ENCODE assay signal across 12 cellular contexts in the genomic region with DNA sequence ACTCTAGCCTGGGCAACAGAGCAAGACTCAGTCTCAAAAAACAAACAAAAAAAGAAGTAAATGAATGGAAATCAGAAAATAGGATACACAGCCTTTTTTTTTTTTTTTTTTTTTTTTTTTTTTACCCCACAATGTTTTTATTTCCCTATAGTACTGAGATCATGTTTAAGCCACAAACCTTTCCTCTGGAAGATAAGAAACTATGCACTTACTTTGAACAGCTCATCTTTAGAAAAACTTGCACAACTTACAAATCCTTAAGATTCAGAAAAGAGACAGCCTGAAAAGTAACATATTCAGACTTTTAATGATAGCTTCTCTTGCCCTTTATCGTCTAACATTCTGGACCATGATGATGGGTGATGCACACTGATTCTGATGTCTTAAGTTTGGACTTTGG.
DNase-seq lines count a peak whose midpoint lies in the region; ATAC-seq, FAIRE-seq and TF ChIP-seq lines count a peak whose summit lies in the region.
"Had no signal": no experiment of that assay in that cellular context is flagged by ENCODE, and none has a peak within 500 bp of the region (broad histone marks: within the 10 kb centered on the region; RNA-seq: fewer than 3 reads in every experiment).

No MANE protein-coding gene starts in this region.

- no peak overlapping the region for H2BK15ac ChIP-seq in H9 (ENCODE audit: low read depth, low read length)

- H4K5ac ChIP-seq in H9 (ENCODE audit: insufficient read length, low read depth, low read length), result no peak overlapping the region

- H3K36me3 ChIP-seq in heart right ventricle, result peaks cover 0 to 41% (median 19%) of the 10 kb centered on the region in 9 donors
- H3K36me3 ChIP-seq in adipocyte (ENCODE audit: control insufficient read depth, insufficient read depth, low read length, severe bottlenecking), result peaks cover 31% of the 10 kb centered on the region
- H3K36me3 ChIP-seq in gastroesophageal sphincter, result peaks cover 0 to 15% of the 10 kb centered on the region in 2 donors
- H3K36me3 ChIP-seq in uterus, result no peaks in the 10 kb centered on the region

- peak overlapping the region; percentile 51 for H3K9ac ChIP-seq in adipocyte (ENCODE audit: low read length)
- H3K9ac ChIP-seq in H9 (ENCODE audit: extremely low read depth, insufficient read length, low read length), result no peak overlapping the region

- H2AFZ ChIP-seq in H9 (ENCODE audit: low read length), result no peak overlapping the region

- H4K8ac ChIP-seq in H9 (replicated peaks; ENCODE audit: insufficient read length, low read depth, low read length), result no peak overlapping the region

- no peak overlapping the region for H4K91ac ChIP-seq in H9 (ENCODE audit: insufficient read length, low read depth, low read length)

- no peaks in the 10 kb centered on the region for H3K27me3 ChIP-seq in right cardiac atrium (ENCODE audit: control insufficient read depth, insufficient read depth)
- H3K27me3 ChIP-seq in heart right ventricle, result no peaks in the 10 kb centered on the region
- no peaks in the 10 kb centered on the region for H3K27me3 ChIP-seq in adipocyte (replicated peaks; ENCODE audit: control insufficient read depth, insufficient read depth, low read length)
- no peaks in the 10 kb centered on the region for H3K27me3 ChIP-seq in gastroesophageal sphincter
- no peaks in the 10 kb centered on the region for H3K27me3 ChIP-seq in uterus
- no peaks in the 10 kb centered on the region for H3K27me3 ChIP-seq in H9 (ENCODE audit: insufficient read depth, low read length)
- H3K27me3 ChIP-seq: BE2C had no signal

- no peak overlapping the region for H2BK20ac ChIP-seq in H9 (ENCODE audit: low read depth, low read length, poor library complexity, severe bottlenecking)

- peak overlapping the region in 1 of 3 experiments; percentile 23; a peak in 1 of 7 replicates for H3K27ac Mint-ChIP-seq in H9

- peaks cover 11 to 45% (median 38%) of the 10 kb centered on the region in 3 experiments; a peak in 6 of 7 replicates for H3K36me3 Mint-ChIP-seq in H9 (ENCODE audit: insufficient read depth in 1 of 3, low read depth in 3 of 3)

- H3K9me3 ChIP-seq in right cardiac atrium (ENCODE audit: control insufficient read depth, low read length) (no peaks in the 10 kb centered on the region), heart right ventricle (no peaks in the 10 kb centered on the region), adipocyte (ENCODE audit: control insufficient read depth, low read length) (no peaks in the 10 kb centered on the region), gastroesophageal sphincter (no peaks in the 10 kb centered on the region), uterus (no peaks in the 10 kb centered on the region), H9 (ENCODE audit: control insufficient read depth, low read depth, low read length) (no peaks in the 10 kb centered on the region)
- H3K9me3 ChIP-seq: BE2C had no signal

- intact Hi-C loops in right cardiac atrium (cut with DNase I) (no loop called here), heart right ventricle (cut with DNase I) (no loop called here), uterus (cut with DNase I; ENCODE audit: low total_unique reads) (no loop called here)

- DNase-seq in right cardiac atrium (no peak), heart right ventricle (no peak), adipocyte (ENCODE audit: low read depth) (peak; percentile 8), uterus (no peak), RCC 7860 (ENCODE audit: low spot score) (no peak), H9 (no peak)
- DNase-seq: activated CD4-positive, CD25-positive, alpha-beta regulatory T cell; aorta; BE2C; NCI-H2171 had no signal

- H3K56ac ChIP-seq in H9 (ENCODE audit: insufficient read length, low read depth, low read length), result no peak overlapping the region

- no peak overlapping the region for H2BK12ac ChIP-seq in H9 (ENCODE audit: insufficient read length, low read depth, low read length)

- H3K4ac ChIP-seq in H9 (ENCODE audit: low read depth, low read length), result no peak overlapping the region

- no peak for TF ChIP-seq EP300 in gastroesophageal sphincter (IDR thresholded peaks at IDR 0.05)

- H3K4me1 ChIP-seq in right cardiac atrium (ENCODE audit: control insufficient read depth, insufficient read depth, low read length) (no peaks in the 10 kb centered on the region), heart right ventricle (peaks cover 0 to 39% (median 19%) of the 10 kb centered on the region in 9 donors), adipocyte (ENCODE audit: control insufficient read depth, insufficient read depth, low read length) (peaks cover 14% of the 10 kb centered on the region), gastroesophageal sphincter (peaks cover 0 to 61% (median 11%) of the 10 kb centered on the region in 3 donors), uterus (peaks cover 4 to 6% of the 10 kb centered on the region in 2 donors), H9 (ENCODE audit: insufficient read depth, low read length) (no peaks in the 10 kb centered on the region)
- H3K4me1 ChIP-seq: BE2C had no signal

- no peaks in the 10 kb centered on the region; the same call in 1 of the 2 replicates for H3K79me2 ChIP-seq in H9 (ENCODE audit: insufficient read depth, low read length)

- no peak for FAIRE-seq in RCC 7860 (lab: Jason Lieb, UNC)

- no peaks in the 10 kb centered on the region for H3K9me3 Mint-ChIP-seq in H9

- no peaks in the 10 kb centered on the region for H3K27me3 Mint-ChIP-seq in H9 (ENCODE audit: low read depth)

- H2BK120ac ChIP-seq in H9 (ENCODE audit: low read depth, low read length, poor library complexity, severe bottlenecking), result no peak overlapping the region

- H3K27ac ChIP-seq in right cardiac atrium (ENCODE audit: low read length) (peak overlapping the region; percentile 56), heart right ventricle (peak overlapping the region in 3 of 10 donors; percentile 9 to 77 (median 49)), gastroesophageal sphincter (peak overlapping the region in 3 of 4 donors; percentile 65 to 69 (median 68)), uterus (peak overlapping the region; percentile 58 to 64), H9 (ENCODE audit: insufficient read length, low read depth, low read length) (no peak overlapping the region)

- no peak overlapping the region for H3K18ac ChIP-seq in H9 (ENCODE audit: insufficient read length, low read depth, low read length)

- H3K23me2 ChIP-seq in H9 (ENCODE audit: insufficient read length, low read depth, low read length, poor library complexity, severe bottlenecking), result no peaks in the 10 kb centered on the region

- H4K20me1 ChIP-seq in H9 (ENCODE audit: control insufficient read depth, insufficient read depth, insufficient read length), result no peaks in the 10 kb centered on the region

- peaks cover 0 to 5% of the 10 kb centered on the region in 2 experiments; a peak in 1 of 4 replicates for H3K4me1 Mint-ChIP-seq in H9

- H3K79me1 ChIP-seq in H9 (ENCODE audit: insufficient read depth, low read depth, low read length, poor library complexity, severe bottlenecking), result no peaks in the 10 kb centered on the region

- H2AK5ac ChIP-seq in H9 (ENCODE audit: insufficient read length, low read length), result no peak overlapping the region

- TF ChIP-seq POLR2A in gastroesophageal sphincter (IDR thresholded peaks at IDR 0.05) (no peak), uterus (IDR thresholded peaks at IDR 0.05) (no peak)

- TF ChIP-seq CTCF in heart right ventricle (IDR thresholded peaks at IDR 0.05), result no peak
- TF ChIP-seq CTCF in gastroesophageal sphincter (IDR thresholded peaks at IDR 0.05), result no peak
- no peak for TF ChIP-seq CTCF in uterus (IDR thresholded peaks at IDR 0.05)
- TF ChIP-seq CTCF in H9 (conservative IDR thresholded peaks at IDR 0.05), result no peak

- H2BK5ac ChIP-seq in H9 (ENCODE audit: insufficient read length, low read length), result no peak overlapping the region

- WGBS in right cardiac atrium, result 64% methylated on average over 1 of the region's 1 CpG
- 75 to 78% methylated on average over 1 of the region's 1 CpG for WGBS in heart right ventricle, 2 donors
- WGBS in gastroesophageal sphincter (ENCODE audit: low coverage in 1 of 2), 2 donors, result 50 to 71% methylated on average over 1 of the region's 1 CpG
- no CpG with 5 or more reads among the region's 1 CpG for WGBS in H9 (ENCODE audit: extremely low coverage, insufficient read length, low lambda C conversion rate)

- no peak overlapping the region for H3K14ac ChIP-seq in H9 (ENCODE audit: insufficient read depth, low read length)

- no peak overlapping the region for H3K4me3 ChIP-seq in right cardiac atrium (ENCODE audit: low read length)
- H3K4me3 ChIP-seq in heart right ventricle, result no peak overlapping the region
- peak overlapping the region; percentile 19 for H3K4me3 ChIP-seq in adipocyte (ENCODE audit: low read length)
- H3K4me3 ChIP-seq in gastroesophageal sphincter, result no peak overlapping the region
- H3K4me3 ChIP-seq in uterus, result no peak overlapping the region

- ATAC-seq in right cardiac atrium, result no peak
- ATAC-seq in heart right ventricle, result no peak
- ATAC-seq in gastroesophageal sphincter, result no peak
- no peak for ATAC-seq in GM21423 (IDR thresholded peaks at IDR 0.05; ENCODE audit: unreplicated experiment)

- H3K23ac ChIP-seq in H9 (ENCODE audit: insufficient read length, low read depth, low read length), result no peak overlapping the region

- H3K4me2 ChIP-seq in H9 (ENCODE audit: insufficient read depth, insufficient read length, low read length), result no peak overlapping the region

- no peak overlapping the region for H3K4me3 Mint-ChIP-seq in H9

- no peak overlapping the region for H3T11ph ChIP-seq in H9 (ENCODE audit: low read length)
